1 cellular context compared by ENCODE assay signal in genomic region chr7:117993377-117994003, GRCh38.
TF ChIP-seq lines count a peak whose summit lies in the region.

No MANE protein-coding gene starts in this region.

TF ChIP-seq in HepG2, 621 proteins besides CTCF, POLR2A, EP300 and RAD21 (continued from another document):
- TF ChIP-seq ZNF574 (CRISPR knock-in tag; IDR thresholded peaks at IDR 0.05) (no peak), HMG20B (CRISPR knock-in tag; conservative IDR thresholded peaks at IDR 0.05) (no peak), PRPF4 (IDR thresholded peaks at IDR 0.05; ENCODE audit: low read depth, low read length, poor library complexity, severe bottlenecking) (no peak)
